Comparison of ENCODE assay signal across 18 cellular contexts in the genomic region with DNA sequence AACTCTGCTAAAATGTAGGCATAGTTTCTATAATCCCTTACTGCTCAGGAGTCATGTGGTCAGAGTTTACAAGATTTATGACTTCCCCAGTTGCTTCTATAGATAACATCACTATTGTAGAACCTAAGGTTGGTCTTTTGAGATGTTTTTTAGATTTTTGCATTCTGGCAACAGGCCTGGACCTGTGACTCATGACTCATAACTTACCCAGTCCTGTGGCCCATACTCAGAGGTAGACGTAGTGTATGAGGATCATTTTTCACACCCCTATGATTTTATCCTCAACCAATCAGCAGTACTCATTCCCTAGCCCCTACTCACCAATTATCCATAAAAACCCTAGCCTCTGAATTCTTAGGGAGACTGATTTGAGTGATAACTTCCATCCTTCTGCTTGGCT.
DNase-seq lines count a peak whose midpoint lies in the region; TF ChIP-seq lines count a peak whose summit lies in the region.
"Had no signal": no experiment of that assay in that cellular context is flagged by ENCODE, and none has a peak within 500 bp of the region (broad histone marks: within the 10 kb centered on the region; RNA-seq: fewer than 3 reads in every experiment).

No MANE protein-coding gene starts in this region.

- H3K27ac ChIP-seq in SK-N-SH (ENCODE audit: low read depth in 2 of 2, low read length in 1 of 2): peak overlapping the region in 1 of 2 experiments; percentile 58; a peak in 2 of 4 replicates
- H3K27ac ChIP-seq: SJSA1, skin epidermis, uterus had no signal

- 0 out of 4 replicates have a peak, but pooled peaks cover 0 to 5% of the 10 kb centered on the region in 2 experiments for H3K4me1 ChIP-seq in SK-N-SH (ENCODE audit: control insufficient read depth in 1 of 2, insufficient read depth in 2 of 2, low read depth in 1 of 2, low read length in 1 of 2)
- H3K4me1 ChIP-seq: SJSA1, uterus had no signal

- H3K9me2 ChIP-seq in SK-N-SH: no peaks in the 10 kb centered on the region

- no peaks in the 10 kb centered on the region for H3K27me3 ChIP-seq in SK-N-SH (ENCODE audit: insufficient read depth)
- H3K27me3 ChIP-seq: SJSA1, uterus had no signal

- H3F3A ChIP-seq in SK-N-SH (replicated peaks; ENCODE audit: insufficient read depth): peaks cover 11% of the 10 kb centered on the region

- no peak overlapping the region for H3K9ac ChIP-seq in SK-N-SH

- in situ Hi-C loops in Caki2 (cut with HindIII; ENCODE audit: low pct_unique_long_range_greater_than_20kb, low sequenced_read_pairs): no loop called here

- H4K20me1 ChIP-seq in SK-N-SH (ENCODE audit: insufficient read depth): no peaks in the 10 kb centered on the region

- H3K36me3 ChIP-seq in SK-N-SH (replicated peaks in 1 of 2; ENCODE audit: control insufficient read depth in 1 of 2, insufficient read depth in 2 of 2, low read length in 1 of 2): no peaks in the 10 kb centered on the region
- H3K36me3 ChIP-seq: SJSA1, uterus had no signal

- TF ChIP-seq RAD21 in SK-N-SH (IDR thresholded peaks at IDR 0.05; ENCODE audit: low read length): no peak

- DNase-seq in Caki2 (ENCODE audit: low read depth): peak; percentile 54
- peak; percentile 76 for DNase-seq in HT1080 (ENCODE audit: low read depth)
- no peak for DNase-seq in SK-N-SH
- peak; percentile 73 for DNase-seq in fibroblast of mammary gland (ENCODE audit: low read depth)
- DNase-seq in NCI-H1417 (lab: John Stamatoyannopoulos, UW): no peak
- DNase-seq in SHP77 (lab: John Stamatoyannopoulos, UW): no peak
- no peak for DNase-seq in ecto neural progenitor cell (ENCODE audit: low spot score)
- no peak for DNase-seq in NCI-H187 (lab: John Stamatoyannopoulos, UW)
- DNase-seq: activated CD4-positive, alpha-beta T cell treated with anti-CD3 and anti-CD28 coated beads for 1 hour; caudate nucleus; effector memory CD8-positive, alpha-beta T cell; hippocampal formation; kidney; NCI-H1436 treated with DMSO at 0.1 percent for 48 hours; stimulated activated CD4-positive, alpha-beta T cell treated with anti-CD3 and anti-CD28 coated beads, Interleukin-4, amount 100 ng/mL, for 24 hours; uterus had no signal

- no peaks in the 10 kb centered on the region for H3K9me3 ChIP-seq in SK-N-SH
- H3K9me3 ChIP-seq: uterus had no signal

- POLR2A ChIA-PET in SK-N-SH (lab: Yijun Ruan, JAX): no interaction called here

- no peak overlapping the region for H3K4me2 ChIP-seq in SK-N-SH

- H3K4me3 ChIP-seq in SK-N-SH (ENCODE audit: low read depth in 2 of 2, low read length in 1 of 2) (no peak overlapping the region), fibroblast of mammary gland (ENCODE audit: control insufficient read depth, low read depth, low read length) (no peak overlapping the region)
- H3K4me3 ChIP-seq: SJSA1, skin epidermis, uterus had no signal

- CTCF ChIA-PET in SK-N-SH (lab: Yijun Ruan, JAX): interaction anchor here (1.4 kb wide), 1 partner anchor 19 kb away, joined by 3 read pairs; no protein-coding TSS in a partner anchor

- no peaks in the 10 kb centered on the region for H3K79me2 ChIP-seq in SK-N-SH (ENCODE audit: insufficient read depth)

- TF ChIP-seq CTCF in SK-N-SH (IDR thresholded peaks at IDR 0.05) (no peak), fibroblast of mammary gland (conservative IDR thresholded peaks at IDR 0.05; ENCODE audit: control insufficient read depth, insufficient read depth, low read depth, low read length) (no peak)

- TF ChIP-seq EP300 in SK-N-SH (IDR thresholded peaks at IDR 0.05; ENCODE audit: borderline replicate concordance in 1 of 2, low read depth in 1 of 2, low read length in 1 of 2): peak in 1 of 2 experiments; percentile 95; a peak in 2 of 4 replicates

- 12% methylated on average over 1 of the region's 1 CpG for WGBS in SK-N-SH (ENCODE audit: low lambda C conversion rate)

- H2AFZ ChIP-seq in SK-N-SH (ENCODE audit: low read depth): no peak overlapping the region

TF ChIP-seq in SK-N-SH, 30 proteins besides CTCF, POLR2A, EP300 and RAD21 (continues in another document):
- TF ChIP-seq EZH2phosphoT487 (IDR thresholded peaks at IDR 0.05; ENCODE audit: borderline replicate concordance, low read depth) (no peak), GABPA (IDR thresholded peaks at IDR 0.05; ENCODE audit: low read depth) (no peak), MEF2A (IDR thresholded peaks at IDR 0.05; ENCODE audit: borderline replicate concordance, low read depth) (0 out of 2 replicates have a peak, but pooled peaks have one; percentile 47), FOXM1 (IDR thresholded peaks at IDR 0.05; ENCODE audit: low read depth) (peak; percentile 80), MXI1 (IDR thresholded peaks at IDR 0.05; ENCODE audit: low read depth, low read length) (no peak), RXRA (IDR thresholded peaks at IDR 0.05; ENCODE audit: borderline replicate concordance, low read depth) (peak; percentile 68; the same call in 1 of the 2 replicates), TAF1 (IDR thresholded peaks at IDR 0.05; ENCODE audit: borderline replicate concordance, low read depth, low read length) (no peak), USF2 (IDR thresholded peaks at IDR 0.05; ENCODE audit: borderline replicate concordance, low read depth, low read length) (no peak), NFIC (IDR thresholded peaks at IDR 0.05; ENCODE audit: borderline replicate concordance) (peak; percentile 81), FOSL2 (IDR thresholded peaks at IDR 0.05; ENCODE audit: borderline replicate concordance, low read depth) (peak; percentile 85), FOXJ3 (CRISPR knock-in tag; IDR thresholded peaks at IDR 0.05) (no peak), RFX5 (IDR thresholded peaks at IDR 0.05; ENCODE audit: low read length) (no peak), ELF1 (IDR thresholded peaks at IDR 0.05) (no peak), NRF1 (IDR thresholded peaks at IDR 0.05; ENCODE audit: low read depth, low read length) (no peak), SMC3 (IDR thresholded peaks at IDR 0.05; ENCODE audit: low read depth, low read length) (no peak), CHD2 (IDR thresholded peaks at IDR 0.05; ENCODE audit: low read length, partially characterized antibody) (no peak), TCF12 (IDR thresholded peaks at IDR 0.05) (peak; percentile 85)
- TF ChIP-seq, protein P1, sequence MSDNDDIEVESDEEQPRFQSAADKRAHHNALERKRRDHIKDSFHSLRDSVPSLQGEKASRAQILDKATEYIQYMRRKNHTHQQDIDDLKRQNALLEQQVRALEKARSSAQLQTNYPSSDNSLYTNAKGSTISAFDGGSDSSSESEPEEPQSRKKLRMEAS (IDR thresholded peaks at IDR 0.05; ENCODE audit: low read depth): 0 out of 2 replicates have a peak, but pooled peaks have one; percentile 15
- TF ChIP-seq, protein P2, sequence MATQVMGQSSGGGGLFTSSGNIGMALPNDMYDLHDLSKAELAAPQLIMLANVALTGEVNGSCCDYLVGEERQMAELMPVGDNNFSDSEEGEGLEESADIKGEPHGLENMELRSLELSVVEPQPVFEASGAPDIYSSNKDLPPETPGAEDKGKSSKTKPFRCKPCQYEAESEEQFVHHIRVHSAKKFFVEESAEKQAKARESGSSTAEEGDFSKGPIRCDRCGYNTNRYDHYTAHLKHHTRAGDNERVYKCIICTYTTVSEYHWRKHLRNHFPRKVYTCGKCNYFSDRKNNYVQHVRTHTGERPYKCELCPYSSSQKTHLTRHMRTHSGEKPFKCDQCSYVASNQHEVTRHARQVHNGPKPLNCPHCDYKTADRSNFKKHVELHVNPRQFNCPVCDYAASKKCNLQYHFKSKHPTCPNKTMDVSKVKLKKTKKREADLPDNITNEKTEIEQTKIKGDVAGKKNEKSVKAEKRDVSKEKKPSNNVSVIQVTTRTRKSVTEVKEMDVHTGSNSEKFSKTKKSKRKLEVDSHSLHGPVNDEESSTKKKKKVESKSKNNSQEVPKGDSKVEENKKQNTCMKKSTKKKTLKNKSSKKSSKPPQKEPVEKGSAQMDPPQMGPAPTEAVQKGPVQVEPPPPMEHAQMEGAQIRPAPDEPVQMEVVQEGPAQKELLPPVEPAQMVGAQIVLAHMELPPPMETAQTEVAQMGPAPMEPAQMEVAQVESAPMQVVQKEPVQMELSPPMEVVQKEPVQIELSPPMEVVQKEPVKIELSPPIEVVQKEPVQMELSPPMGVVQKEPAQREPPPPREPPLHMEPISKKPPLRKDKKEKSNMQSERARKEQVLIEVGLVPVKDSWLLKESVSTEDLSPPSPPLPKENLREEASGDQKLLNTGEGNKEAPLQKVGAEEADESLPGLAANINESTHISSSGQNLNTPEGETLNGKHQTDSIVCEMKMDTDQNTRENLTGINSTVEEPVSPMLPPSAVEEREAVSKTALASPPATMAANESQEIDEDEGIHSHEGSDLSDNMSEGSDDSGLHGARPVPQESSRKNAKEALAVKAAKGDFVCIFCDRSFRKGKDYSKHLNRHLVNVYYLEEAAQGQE (IDR thresholded peaks at IDR 0.05; ENCODE audit: low read depth, low read length): no peak
- TF ChIP-seq, protein P3, sequence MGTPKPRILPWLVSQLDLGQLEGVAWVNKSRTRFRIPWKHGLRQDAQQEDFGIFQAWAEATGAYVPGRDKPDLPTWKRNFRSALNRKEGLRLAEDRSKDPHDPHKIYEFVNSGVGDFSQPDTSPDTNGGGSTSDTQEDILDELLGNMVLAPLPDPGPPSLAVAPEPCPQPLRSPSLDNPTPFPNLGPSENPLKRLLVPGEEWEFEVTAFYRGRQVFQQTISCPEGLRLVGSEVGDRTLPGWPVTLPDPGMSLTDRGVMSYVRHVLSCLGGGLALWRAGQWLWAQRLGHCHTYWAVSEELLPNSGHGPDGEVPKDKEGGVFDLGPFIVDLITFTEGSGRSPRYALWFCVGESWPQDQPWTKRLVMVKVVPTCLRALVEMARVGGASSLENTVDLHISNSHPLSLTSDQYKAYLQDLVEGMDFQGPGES (IDR thresholded peaks at IDR 0.05; ENCODE audit: low read depth, low read length): no peak
- TF ChIP-seq, protein P4, sequence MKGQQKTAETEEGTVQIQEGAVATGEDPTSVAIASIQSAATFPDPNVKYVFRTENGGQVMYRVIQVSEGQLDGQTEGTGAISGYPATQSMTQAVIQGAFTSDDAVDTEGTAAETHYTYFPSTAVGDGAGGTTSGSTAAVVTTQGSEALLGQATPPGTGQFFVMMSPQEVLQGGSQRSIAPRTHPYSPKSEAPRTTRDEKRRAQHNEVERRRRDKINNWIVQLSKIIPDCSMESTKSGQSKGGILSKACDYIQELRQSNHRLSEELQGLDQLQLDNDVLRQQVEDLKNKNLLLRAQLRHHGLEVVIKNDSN (IDR thresholded peaks at IDR 0.05; ENCODE audit: borderline replicate concordance, low read depth): peak; percentile 63; the same call in 1 of the 2 replicates

Comparison
In these comparisons a context has a peak if more than half of its experiments do, and no peak if none do; other contexts are left out.
1. DNase-seq: peak in Caki2 (single experiment), HT1080 (single experiment) and fibroblast of mammary gland (single experiment); none in SK-N-SH (single experiment), NCI-H1417 (0 of 3), SHP77 (0 of 2), ecto neural progenitor cell (single experiment) and NCI-H187 (0 of 2).